Comparison of ENCODE assay signal across 23 cellular contexts in genomic region chr10:48951707-48952106, GRCh38. TPM values are rescaled to one million over a fixed set of nuclear protein-coding genes. Genes with fewer than 3 reads are reported as not detected.
DNase-seq lines count a peak whose midpoint lies in the region; ATAC-seq and TF ChIP-seq lines count a peak whose summit lies in the region.
"Had no signal": no experiment of that assay in that cellular context is flagged by ENCODE, and none has a peak within 500 bp of the region (broad histone marks: within the 10 kb centered on the region; RNA-seq: fewer than 3 reads in every experiment).

No MANE protein-coding gene starts in this region.

- no peaks in the 10 kb centered on the region; the same call in 1 of the 2 replicates for H3F3A ChIP-seq in Loucy (ENCODE audit: low read depth)

- H3K4me1 Mint-ChIP-seq in endodermal cell = peaks cover 8% of the 10 kb centered on the region
- H3K4me1 Mint-ChIP-seq in stimulated activated memory B cell treated with anti-CD40 and anti-IgM and Interleukin-4, amounts not matched to agents 10 μg/mL and 1 μg/mL and 100 μg/mL, for 72 hours = no peaks in the 10 kb centered on the region
- H3K4me1 Mint-ChIP-seq: CD8-positive, alpha-beta memory T cell had no signal

- H3K9me2 ChIP-seq in Loucy (replicated peaks; ENCODE audit: low read depth, low read length) = no peaks in the 10 kb centered on the region

- no peak for TF ChIP-seq POLR2A in gastroesophageal sphincter (IDR thresholded peaks at IDR 0.05)

- H3K4me1 ChIP-seq in Loucy (ENCODE audit: insufficient read depth, low read length, poor library complexity, severe bottlenecking) (peaks cover 43% of the 10 kb centered on the region), endodermal cell (ENCODE audit: control insufficient read depth, insufficient read depth, low read length) (peaks cover 3% of the 10 kb centered on the region), gastroesophageal sphincter (no peaks in the 10 kb centered on the region)
- H3K4me1 ChIP-seq: BE2C had no signal

- no peaks in the 10 kb centered on the region for H3K27me3 Mint-ChIP-seq in endodermal cell (ENCODE audit: insufficient read depth)
- H3K27me3 Mint-ChIP-seq in stimulated activated memory B cell treated with anti-CD40 and anti-IgM and Interleukin-4, amounts not matched to agents 10 μg/mL and 1 μg/mL and 100 μg/mL, for 72 hours = no peaks in the 10 kb centered on the region
- H3K27me3 Mint-ChIP-seq: CD4-positive, CD25-positive, alpha-beta regulatory T cell had no signal

- DNase-seq in endodermal cell (no peak), myocyte (ENCODE audit: low read depth) (peak; percentile 5)
- DNase-seq: BE2C; C1 segment of cervical spinal cord; CD4-positive, CD25-positive, alpha-beta regulatory T cell; CD8-positive, alpha-beta memory T cell; COR-L47; DMS 273 treated with DMSO at 0.1 percent for 48 hours; DMS53; DND-41; EL; GOT3; H7 had no signal

- H3K4me3 ChIP-seq in Loucy (ENCODE audit: low read length, poor library complexity, severe bottlenecking) (no peak overlapping the region), endodermal cell (ENCODE audit: low read length) (no peak overlapping the region), gastroesophageal sphincter (no peak overlapping the region)
- H3K4me3 ChIP-seq: GM12878 had no signal

- H3K4me3 Mint-ChIP-seq in endodermal cell = no peak overlapping the region
- H3K4me3 Mint-ChIP-seq in stimulated activated memory B cell treated with anti-CD40 and anti-IgM and Interleukin-4, amounts not matched to agents 10 μg/mL and 1 μg/mL and 100 μg/mL, for 72 hours = no peak overlapping the region
- H3K4me3 Mint-ChIP-seq: CD4-positive, CD25-positive, alpha-beta regulatory T cell; CD8-positive, alpha-beta memory T cell had no signal

- H3K27ac ChIP-seq in endodermal cell (ENCODE audit: low read depth, low read length) (no peak overlapping the region), gastroesophageal sphincter (no peak overlapping the region)

- TF ChIP-seq EP300 in gastroesophageal sphincter (IDR thresholded peaks at IDR 0.05) = no peak

- H3K27ac Mint-ChIP-seq in endodermal cell = peak overlapping the region; percentile 44
- H3K27ac Mint-ChIP-seq in stimulated activated memory B cell treated with anti-CD40 and anti-IgM and Interleukin-4, amounts not matched to agents 10 μg/mL and 1 μg/mL and 100 μg/mL, for 72 hours = peak overlapping the region; percentile 29
- H3K27ac Mint-ChIP-seq: CD8-positive, alpha-beta memory T cell had no signal

- 90 to 92% methylated on average over 4 to 7 of the region's 7 CpGs for WGBS in endodermal cell (ENCODE audit: insufficient coverage in 1 of 2, insufficient read length in 1 of 2), 2 experiments
- WGBS in gastroesophageal sphincter (ENCODE audit: low coverage in 1 of 2), 2 donors = 83 to 100% methylated on average over 2 to 3 of the region's 7 CpGs

- no peaks in the 10 kb centered on the region for H3K9me3 Mint-ChIP-seq in endodermal cell
- no peaks in the 10 kb centered on the region for H3K9me3 Mint-ChIP-seq in stimulated activated memory B cell treated with anti-CD40 and anti-IgM and Interleukin-4, amounts not matched to agents 10 μg/mL and 1 μg/mL and 100 μg/mL, for 72 hours
- H3K9me3 Mint-ChIP-seq: CD8-positive, alpha-beta memory T cell had no signal

- no peak overlapping the region for H2AFZ ChIP-seq in Loucy (ENCODE audit: low read length)

- H3K4me2 ChIP-seq in Loucy (ENCODE audit: low read depth, low read length, poor library complexity, severe bottlenecking) = no peak overlapping the region

- TF ChIP-seq CTCF in Loucy (conservative IDR thresholded peaks at IDR 0.05; ENCODE audit: low read length) (no peak), endodermal cell (conservative IDR thresholded peaks at IDR 0.05) (no peak), gastroesophageal sphincter (IDR thresholded peaks at IDR 0.05) (no peak)

- H3K36me3 ChIP-seq in Loucy (ENCODE audit: insufficient read depth, low read length) (no peaks in the 10 kb centered on the region), endodermal cell (ENCODE audit: control insufficient read depth, insufficient read depth, low read length) (no peaks in the 10 kb centered on the region), gastroesophageal sphincter (no peaks in the 10 kb centered on the region)
- H3K36me3 ChIP-seq: BE2C had no signal

- no peaks in the 10 kb centered on the region for H4K20me1 ChIP-seq in Loucy (ENCODE audit: insufficient read depth, low read length, poor library complexity, severe bottlenecking)

- H3K27me3 ChIP-seq in Loucy (ENCODE audit: insufficient read depth, low read length, poor library complexity, severe bottlenecking) (no peaks in the 10 kb centered on the region), endodermal cell (ENCODE audit: control insufficient read depth, insufficient read depth, low read length, poor library complexity, severe bottlenecking) (no peaks in the 10 kb centered on the region), gastroesophageal sphincter (no peaks in the 10 kb centered on the region)

- no peaks in the 10 kb centered on the region for H3K9me3 ChIP-seq in Loucy (ENCODE audit: insufficient read depth, low read depth, low read length)
- no peaks in the 10 kb centered on the region for H3K9me3 ChIP-seq in endodermal cell (ENCODE audit: control insufficient read depth, low read length)
- H3K9me3 ChIP-seq in gastroesophageal sphincter = no peaks in the 10 kb centered on the region
- H3K9me3 ChIP-seq: BE2C had no signal

- H3K79me2 ChIP-seq in Loucy (ENCODE audit: insufficient read depth, low read length) = no peaks in the 10 kb centered on the region

- no peak for ATAC-seq in stimulated activated memory B cell treated with anti-CD40 and anti-IgM and Interleukin-4, amounts not matched to agents 10 μg/mL and 1 μg/mL and 100 μg/mL, for 72 hours
- ATAC-seq in GM19467 (IDR thresholded peaks at IDR 0.05; ENCODE audit: unreplicated experiment) (no peak), gastroesophageal sphincter (no peak), GM19397 (IDR thresholded peaks at IDR 0.05; ENCODE audit: unreplicated experiment) (no peak)
- ATAC-seq: GM12878, HCT116 had no signal

- H3K36me3 Mint-ChIP-seq in endodermal cell (ENCODE audit: low read depth) = no peaks in the 10 kb centered on the region
- peaks cover 78% of the 10 kb centered on the region for H3K36me3 Mint-ChIP-seq in stimulated activated memory B cell treated with anti-CD40 and anti-IgM and Interleukin-4, amounts not matched to agents 10 μg/mL and 1 μg/mL and 100 μg/mL, for 72 hours
- H3K36me3 Mint-ChIP-seq: CD8-positive, alpha-beta memory T cell had no signal

- H3K9ac ChIP-seq in Loucy (ENCODE audit: low read depth, low read length, poor library complexity, severe bottlenecking) = peak overlapping the region; percentile 66
- no peak overlapping the region for H3K9ac ChIP-seq in endodermal cell (ENCODE audit: extremely low read depth, low read length, poor library complexity, severe bottlenecking)

RNA-seq across cellular contexts. Expression of gene LRRC18, which starts 12.1 kb away (rescaled TPM):
- total RNA-seq in endodermal cell (not detected), myocyte (not detected in 2 replicates), gastroesophageal sphincter (not detected)
- polyA plus RNA-seq in endodermal cell (2013, experiment 1 of 2) = not detected
- polyA plus RNA-seq in endodermal cell (2013, experiment 2 of 2) = not detected
- polyA plus RNA-seq in myocyte (2012) = not detected
- total RNA-seq: A172; CD4-positive, CD25-positive, alpha-beta regulatory T cell; CD8-positive, alpha-beta memory T cell; G401; H7; HT-29 had no signal
- polyA plus RNA-seq: CD4-positive, CD25-positive, alpha-beta regulatory T cell; CD8-positive, alpha-beta memory T cell had no signal
